In the genomic region with DNA sequence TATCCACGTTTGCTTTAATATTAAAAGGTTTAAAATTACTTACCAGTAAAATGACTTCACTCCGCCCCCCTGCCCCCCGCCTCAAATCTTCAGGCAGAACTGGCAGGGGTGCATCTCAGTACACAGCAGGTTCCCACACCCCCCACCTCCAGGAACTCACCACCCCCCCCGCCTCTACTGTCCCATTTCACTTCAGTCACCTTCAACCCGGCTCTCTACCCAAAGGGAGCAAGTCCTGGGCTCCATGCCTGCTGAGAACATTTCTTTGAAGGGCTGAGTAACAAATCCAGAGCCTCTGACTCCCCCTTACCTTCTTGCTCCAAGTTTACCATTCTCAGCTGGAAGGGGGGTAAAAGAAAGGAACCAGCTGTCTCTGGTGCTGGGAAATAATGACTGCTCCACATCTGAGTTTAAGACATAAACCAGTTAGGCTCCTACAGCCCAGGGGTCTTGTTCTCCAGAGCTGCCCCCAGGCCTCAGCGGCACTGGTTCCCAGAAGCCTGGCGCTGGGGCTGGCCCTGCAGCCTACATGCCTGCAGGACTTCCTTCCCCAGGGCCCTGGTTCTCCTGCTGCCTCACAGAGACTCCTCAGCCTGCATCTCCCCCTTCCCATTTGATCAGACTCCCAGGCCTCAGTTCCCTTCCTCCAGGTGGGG, we compare ENCODE assay signal across 14 cellular contexts.
"Had no signal": no experiment of that assay in that cellular context is flagged by ENCODE, and none has a peak within 500 bp of the region (broad histone marks: within the 10 kb centered on the region; RNA-seq: fewer than 3 reads in every experiment).

No MANE protein-coding gene starts in this region.

- H3K9me3 Mint-ChIP-seq: neural crest cell; stimulated activated naive CD8-positive, alpha-beta T cell treated with anti-CD3 and anti-CD28 coated beads, Interleukin-15, amount 100 ng/mL, for 72 hours had no signal

- DNase-seq: aorta; brain microvascular endothelial cell; central memory CD4-positive, alpha-beta T cell; erythroblast; heart right ventricle; midbrain; right lobe of liver; stimulated activated CD4-positive, alpha-beta T cell treated with anti-CD3 and anti-CD28 coated beads, Interleukin-4, amount 100 ng/mL, for 1 hour; stimulated activated naive CD8-positive, alpha-beta T cell treated with anti-CD3 and anti-CD28 coated beads, Interleukin-15, amount 100 ng/mL, for 72 hours; trophoblast cell had no signal

- H3K4me3 Mint-ChIP-seq: neural crest cell; stimulated activated naive CD8-positive, alpha-beta T cell treated with anti-CD3 and anti-CD28 coated beads, Interleukin-15, amount 100 ng/mL, for 72 hours had no signal

- H3K9me3 ChIP-seq: gastroesophageal sphincter, heart right ventricle, left lung, right lobe of liver had no signal

- ATAC-seq: gastroesophageal sphincter; heart right ventricle; left lung; right lobe of liver; stimulated activated naive CD8-positive, alpha-beta T cell treated with anti-CD3 and anti-CD28 coated beads, Interleukin-15, amount 100 ng/mL, for 72 hours had no signal

- H3K4me2 ChIP-seq: smooth muscle cell had no signal

- H3K4me3 ChIP-seq: gastroesophageal sphincter, heart right ventricle, left lung, right lobe of liver, smooth muscle cell had no signal

- H3K36me3 ChIP-seq: brain microvascular endothelial cell had no signal

- H3K27me3 Mint-ChIP-seq: stimulated activated naive CD8-positive, alpha-beta T cell treated with anti-CD3 and anti-CD28 coated beads, Interleukin-15, amount 100 ng/mL, for 72 hours had no signal

- H3K27ac ChIP-seq: brain microvascular endothelial cell, left lung, right lobe of liver had no signal

- H3K27me3 ChIP-seq: brain microvascular endothelial cell, gastroesophageal sphincter, heart right ventricle, left lung, right lobe of liver had no signal
